In genomic region chr6:110556317-110557115, GRCh38 we compare ENCODE assay signal across 19 cellular contexts.
DNase-seq lines count a peak whose midpoint lies in the region; TF ChIP-seq lines count a peak whose summit lies in the region.
"Had no signal": no experiment of that assay in that cellular context is flagged by ENCODE, and none has a peak within 500 bp of the region (broad histone marks: within the 10 kb centered on the region; RNA-seq: fewer than 3 reads in every experiment).

No MANE protein-coding gene starts in this region.

- no peaks in the 10 kb centered on the region for H3K4me1 ChIP-seq in testis
- H3K4me1 ChIP-seq: A549, BE2C had no signal

- intact Hi-C loops in testis (cut with DNase I; ENCODE audit: low total_unique reads): no loop called here

- WGBS in testis, 2 donors: 80 to 85% methylated on average over 9 of the region's 9 CpGs

- H3K4me3 ChIP-seq in Jurkat, Clone E6-1 (ENCODE audit: low read length): no peak overlapping the region
- H3K4me3 ChIP-seq in testis: no peak overlapping the region
- H3K4me3 ChIP-seq: A549 had no signal

- no peaks in the 10 kb centered on the region for H3K27me3 ChIP-seq in testis
- H3K27me3 ChIP-seq: BE2C had no signal

- H3K36me3 ChIP-seq in testis (ENCODE audit: low read depth, missing control alignments): no peaks in the 10 kb centered on the region
- H3K36me3 ChIP-seq: BE2C had no signal

- peak; percentile 77 for DNase-seq in Jurkat, Clone E6-1 (ENCODE audit: low read depth, low spot score)
- peak; percentile 36 for DNase-seq in medulla oblongata (ENCODE audit: extremely low spot score)
- no peak for DNase-seq in testis
- no peak for DNase-seq in GM10266 (ENCODE audit: extremely low spot score)
- no peak for DNase-seq in hepatic stellate cell (ENCODE audit: low spot score)
- DNase-seq in DMS53 treated with DMSO at 0.1 percent for 48 hours (lab: John Stamatoyannopoulos, UW; ENCODE audit: unreplicated experiment): no peak
- DNase-seq: BE2C; DMS79; H7; KG1; NCI-H1105; NCI-H2029; NCI-H226; NCI-H510A treated with DMSO at 0.1 percent for 48 hours; NCI-H774; NK-92 treated with Interleukin-12 subunit alpha and Interleukin-12 subunit beta, amount 100 ng/mL, for 24 hours; SIG-M5 had no signal

- no peak for TF ChIP-seq POLR2A in testis (IDR thresholded peaks at IDR 0.05)

- H3K9me3 ChIP-seq in testis: no peaks in the 10 kb centered on the region
- H3K9me3 ChIP-seq: BE2C had no signal

- peak overlapping the region; percentile 100 for H3K27ac ChIP-seq in angular gyrus (ENCODE audit: low read depth, low read length)
- H3K27ac ChIP-seq in testis: peak overlapping the region; percentile 11 to 24
- H3K27ac ChIP-seq: A549 had no signal

- no peak for TF ChIP-seq CTCF in testis (IDR thresholded peaks at IDR 0.05)
- TF ChIP-seq CTCF in GM10266 (IDR thresholded peaks at IDR 0.05; ENCODE audit: control insufficient read depth, insufficient read depth, low read depth, missing control alignments): no peak

Comparison
In these comparisons a context has a peak if more than half of its experiments do, and no peak if none do; other contexts are left out.
1. DNase-seq: peak in Jurkat, Clone E6-1 (single experiment) and medulla oblongata (single experiment); none in testis (single experiment), GM10266 (single experiment), hepatic stellate cell (single experiment) and DMS53 treated with DMSO at 0.1 percent for 48 hours (single experiment).